In the genomic region with DNA sequence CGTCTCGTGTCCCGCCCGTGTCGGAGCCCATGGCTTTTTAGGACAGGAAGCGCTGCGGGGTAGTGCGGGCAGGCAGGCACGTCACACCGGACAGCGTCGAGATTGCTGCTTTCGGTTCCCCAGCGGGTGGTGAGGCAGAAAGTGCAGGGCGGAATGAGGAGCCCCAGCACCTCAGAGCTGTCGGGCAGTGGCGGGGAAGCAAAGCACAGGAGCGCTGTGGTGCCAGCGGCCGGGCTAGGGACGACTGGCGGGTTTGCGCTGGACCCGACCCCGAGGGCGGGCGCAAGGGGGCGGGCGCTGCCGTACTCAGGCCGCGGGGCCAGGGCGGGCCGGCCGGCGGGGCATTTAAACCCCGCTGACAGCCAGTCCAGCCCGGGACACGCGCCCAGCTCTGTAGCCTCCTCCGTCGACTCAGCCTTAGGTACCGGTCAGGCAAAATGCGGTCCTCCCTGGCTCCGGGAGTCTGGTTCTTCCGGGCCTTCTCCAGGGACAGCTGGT, we compare ENCODE assay signal across 7 cellular contexts. TPM values are rescaled to one million over a fixed set of nuclear protein-coding genes. Genes with fewer than 3 reads are reported as not detected.
DNase-seq lines count a peak whose midpoint lies in the region; ATAC-seq and TF ChIP-seq lines count a peak whose summit lies in the region.

A gene (plus strand): TSS at position 375 of the 498 bp plus-strand sequence. CDS start 63 bp downstream, at position 438.

- peak in 2 of 3 experiments; percentile 20 to 31 for TF ChIP-seq CTCF in esophagus muscularis mucosa (IDR thresholded peaks at IDR 0.05)

- no peaks in the 10 kb centered on the region for H3K9me3 ChIP-seq in HAP-1
- H3K9me3 ChIP-seq in esophagus muscularis mucosa: no peaks in the 10 kb centered on the region
- H3K9me3 ChIP-seq in mucosa of stomach (ENCODE audit: control insufficient read depth, low read length): no peaks in the 10 kb centered on the region

- DNase-seq in HAP-1 (ENCODE audit: low spot score in 2 of 2): peak; percentile 13 to 71
- DNase-seq in M059J (ENCODE audit: low read depth): peak; percentile 81
- peak; percentile 71 for DNase-seq in activated CD8-positive, alpha-beta T cell treated with anti-CD3 and anti-CD28 coated beads, Interleukin-2, amount 10 ng/mL, durations not matched to agents 7 days and 5 days
- peak; percentile 92 for DNase-seq in esophagus muscularis mucosa (ENCODE audit: extremely low spot score)

- H3K4me1 ChIP-seq in HAP-1: no peaks in the 10 kb centered on the region; the same call in 1 of the 2 replicates
- peaks cover 11 to 21% (median 16%) of the 10 kb centered on the region in 4 donors for H3K4me1 ChIP-seq in esophagus muscularis mucosa
- H3K4me1 ChIP-seq in mucosa of stomach (ENCODE audit: control insufficient read depth, insufficient read depth, low read length): peaks cover 4% of the 10 kb centered on the region

- peak within 1 kb of the TSS; percentile 66 to 76 (median 70) for H3K27ac ChIP-seq in esophagus muscularis mucosa (replicated peaks in 1 of 4)

- H3K27me3 ChIP-seq in HAP-1 (ENCODE audit: low read depth) (peaks cover 4% of the 10 kb centered on the region; the same call in 1 of the 2 replicates), esophagus muscularis mucosa (no peaks in the 10 kb centered on the region), mucosa of stomach (ENCODE audit: control insufficient read depth, insufficient read depth, low read length) (peaks cover 18% of the 10 kb centered on the region)

- peak within 1 kb of the TSS; percentile 76 for H3K4me3 Mint-ChIP-seq in activated CD8-positive, alpha-beta T cell treated with anti-CD3 and anti-CD28 coated beads, Interleukin-2, amount 10 ng/mL, durations not matched to agents 7 days and 5 days
- H3K4me3 Mint-ChIP-seq in stimulated activated naive CD8-positive, alpha-beta T cell treated with anti-CD3 and anti-CD28 coated beads, Interleukin-15, Interleukin-2, amounts not matched to agents 100 ng/mL and 50 ng/mL, for 24 hours: peak within 1 kb of the TSS; percentile 75

- TF ChIP-seq POLR2A in GM15510 (IDR thresholded peaks at IDR 0.05; ENCODE audit: borderline replicate concordance, extremely low read depth, insufficient read length) (peak; percentile 91), esophagus muscularis mucosa (IDR thresholded peaks at IDR 0.05; ENCODE audit: low read depth) (peak; percentile 21)

- H3K9ac ChIP-seq in mucosa of stomach (ENCODE audit: low read length): peak within 1 kb of the TSS; percentile 55

- H3K27me3 Mint-ChIP-seq in activated CD8-positive, alpha-beta T cell treated with anti-CD3 and anti-CD28 coated beads, Interleukin-2, amount 10 ng/mL, durations not matched to agents 7 days and 5 days (ENCODE audit: low read depth): peaks cover 46% of the 10 kb centered on the region
- H3K27me3 Mint-ChIP-seq in stimulated activated naive CD8-positive, alpha-beta T cell treated with anti-CD3 and anti-CD28 coated beads, Interleukin-15, Interleukin-2, amounts not matched to agents 100 ng/mL and 50 ng/mL, for 24 hours: peaks cover 40% of the 10 kb centered on the region

- H3K4me1 Mint-ChIP-seq in activated CD8-positive, alpha-beta T cell treated with anti-CD3 and anti-CD28 coated beads, Interleukin-2, amount 10 ng/mL, durations not matched to agents 7 days and 5 days (ENCODE audit: low read depth): peaks cover 12% of the 10 kb centered on the region
- peaks cover 15% of the 10 kb centered on the region for H3K4me1 Mint-ChIP-seq in stimulated activated naive CD8-positive, alpha-beta T cell treated with anti-CD3 and anti-CD28 coated beads, Interleukin-15, Interleukin-2, amounts not matched to agents 100 ng/mL and 50 ng/mL, for 24 hours (ENCODE audit: low read depth)

- peak within 1 kb of the TSS; percentile 35 for H3K4me3 ChIP-seq in HAP-1
- H3K4me3 ChIP-seq in esophagus muscularis mucosa: peak within 1 kb of the TSS; percentile 59 to 75 (median 71)
- H3K4me3 ChIP-seq in mucosa of stomach (ENCODE audit: low read length): peak within 1 kb of the TSS; percentile 47

- H3K27ac Mint-ChIP-seq in activated CD8-positive, alpha-beta T cell treated with anti-CD3 and anti-CD28 coated beads, Interleukin-2, amount 10 ng/mL, durations not matched to agents 7 days and 5 days: peak within 1 kb of the TSS; percentile 75
- H3K27ac Mint-ChIP-seq in stimulated activated naive CD8-positive, alpha-beta T cell treated with anti-CD3 and anti-CD28 coated beads, Interleukin-15, Interleukin-2, amounts not matched to agents 100 ng/mL and 50 ng/mL, for 24 hours: no peak within 1 kb of the TSS

- in situ Hi-C loops in HAP-1 (cut with MboI; ENCODE audit: low sequenced_read_pairs): no loop called here

- peak; percentile 88 for ATAC-seq in activated CD8-positive, alpha-beta T cell treated with anti-CD3 and anti-CD28 coated beads, Interleukin-2, amount 10 ng/mL, durations not matched to agents 7 days and 5 days

- TF ChIP-seq EP300 in esophagus muscularis mucosa (IDR thresholded peaks at IDR 0.05): no peak

- H3K9me3 Mint-ChIP-seq in activated CD8-positive, alpha-beta T cell treated with anti-CD3 and anti-CD28 coated beads, Interleukin-2, amount 10 ng/mL, durations not matched to agents 7 days and 5 days (ENCODE audit: insufficient read depth): no peaks in the 10 kb centered on the region
- H3K9me3 Mint-ChIP-seq in stimulated activated naive CD8-positive, alpha-beta T cell treated with anti-CD3 and anti-CD28 coated beads, Interleukin-15, Interleukin-2, amounts not matched to agents 100 ng/mL and 50 ng/mL, for 24 hours: no peaks in the 10 kb centered on the region

- 0% methylated on average over 7 of the region's 46 CpGs for WGBS in esophagus muscularis mucosa

- POLR2A ChIA-PET in activated CD8-positive, alpha-beta T cell treated with anti-CD3 and anti-CD28 coated beads, Interleukin-2, amount 10 ng/mL, durations not matched to agents 7 days and 5 days (lab: Charles Lee): interaction anchor here (0.5 kb wide), 2 partner anchors 20 to 145 kb away, joined by 3 read pairs; no protein-coding TSS in a partner anchor

- H3K36me3 ChIP-seq in HAP-1 (replicated peaks): no peaks in the 10 kb centered on the region
- H3K36me3 ChIP-seq in esophagus muscularis mucosa: no peaks in the 10 kb centered on the region
- no peaks in the 10 kb centered on the region for H3K36me3 ChIP-seq in mucosa of stomach (ENCODE audit: control insufficient read depth, insufficient read depth, low read length)

- intact Hi-C loops in esophagus muscularis mucosa (cut with DNase I): no loop called here

- CTCF ChIA-PET in activated CD8-positive, alpha-beta T cell treated with anti-CD3 and anti-CD28 coated beads, Interleukin-2, amount 10 ng/mL, durations not matched to agents 7 days and 5 days (lab: Charles Lee): interaction anchor here (1.1 to 1.3 kb wide), 3 partner anchors 15 to 79 kb away, joined by 3 to 5 read pairs (median 3); no protein-coding TSS in a partner anchor

- no peaks in the 10 kb centered on the region for H3K36me3 Mint-ChIP-seq in activated CD8-positive, alpha-beta T cell treated with anti-CD3 and anti-CD28 coated beads, Interleukin-2, amount 10 ng/mL, durations not matched to agents 7 days and 5 days (ENCODE audit: low read depth)
- H3K36me3 Mint-ChIP-seq in stimulated activated naive CD8-positive, alpha-beta T cell treated with anti-CD3 and anti-CD28 coated beads, Interleukin-15, Interleukin-2, amounts not matched to agents 100 ng/mL and 50 ng/mL, for 24 hours (ENCODE audit: low read depth): no peaks in the 10 kb centered on the region

RNA-seq across cellular contexts. Expression of the gene that starts here (rescaled TPM):
- 7.2 and 11.8 TPM in 2 replicates for total RNA-seq in M059J (2014; rRNA removed; shearing (Covaris generic))
- under 1 TPM; 0.61 to 0.68 TPM for total RNA-seq in activated CD8-positive, alpha-beta T cell treated with anti-CD3 and anti-CD28 coated beads, Interleukin-2, amount 10 ng/mL, durations not matched to agents 7 days and 5 days
- 10 to 100 TPM in 2 of 4 donors, 1 to 10 TPM in 2; 6.6 to 12.9 (median 8.9) TPM for total RNA-seq in esophagus muscularis mucosa

Comparison
In these comparisons a context has a peak if more than half of its experiments do, and no peak if none do; other contexts are left out.
1. Peak in every context shown above with its lines: DNase-seq, ATAC-seq, H3K4me3 ChIP-seq and H3K27ac ChIP-seq.
2. Peak in DNase-seq and ATAC-seq in activated CD8-positive, alpha-beta T cell treated with anti-CD3 and anti-CD28 coated beads, Interleukin-2, amount 10 ng/mL, durations not matched to agents 7 days and 5 days; RNA of the gene not detected or under 1 TPM.
3. DNase-seq: peak in every context shown above with its lines; median percentile 92 in esophagus muscularis mucosa; 81 in M059J; 71 in activated CD8-positive, alpha-beta T cell treated with anti-CD3 and anti-CD28 coated beads, Interleukin-2, amount 10 ng/mL, durations not matched to agents 7 days and 5 days; 42 in HAP-1.